Comparison of ENCODE assay signal across 16 cellular contexts in the genomic region with DNA sequence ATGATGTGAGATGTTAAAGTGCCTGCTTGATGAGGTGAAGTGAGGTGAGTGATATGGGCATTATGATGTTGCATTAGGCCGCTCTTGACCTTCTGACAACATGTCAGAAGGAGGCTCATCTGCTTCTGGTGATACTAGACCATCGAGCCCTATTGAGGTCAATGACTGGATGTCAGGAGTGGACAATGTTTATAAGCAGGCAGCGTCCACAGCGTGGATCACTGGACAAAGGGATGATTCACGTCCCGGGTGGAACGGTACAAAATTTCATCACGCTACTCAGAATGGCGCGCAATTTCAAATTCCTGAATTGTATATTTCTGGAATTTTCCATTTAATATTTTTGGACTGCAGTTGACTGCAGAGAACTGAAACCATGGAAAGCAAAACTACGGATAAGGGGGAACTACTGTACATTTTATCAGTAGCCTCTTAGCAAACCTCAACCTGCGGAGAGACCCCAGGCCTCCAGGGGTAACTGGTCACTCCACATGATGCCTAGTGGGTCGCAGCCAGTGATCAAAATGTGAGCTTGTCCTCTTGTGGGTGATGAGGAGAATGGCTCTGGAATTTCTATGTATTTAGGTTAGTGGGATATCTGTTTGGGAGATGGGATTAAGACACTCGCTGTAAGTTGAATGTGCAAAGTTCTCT. TPM values are rescaled to one million over a fixed set of nuclear protein-coding genes. Genes with fewer than 3 reads are reported as not detected.
DNase-seq lines count a peak whose midpoint lies in the region; ATAC-seq and TF ChIP-seq lines count a peak whose summit lies in the region.
"Had no signal": no experiment of that assay in that cellular context is flagged by ENCODE, and none has a peak within 500 bp of the region (broad histone marks: within the 10 kb centered on the region; RNA-seq: fewer than 3 reads in every experiment).

No MANE protein-coding gene starts in this region.

- H3K4me1 ChIP-seq in testis = peaks cover 4% of the 10 kb centered on the region
- H3K4me1 ChIP-seq: BE2C had no signal

- no peaks in the 10 kb centered on the region for H3K9me3 ChIP-seq in testis
- H3K9me3 ChIP-seq: BE2C, HAP-1 had no signal

- H3K4me3 ChIP-seq in testis = no peak overlapping the region
- H3K4me3 ChIP-seq: HAP-1 had no signal

- H3K27me3 ChIP-seq in testis = no peaks in the 10 kb centered on the region
- H3K27me3 ChIP-seq: BE2C had no signal

- no peak for TF ChIP-seq CTCF in testis (IDR thresholded peaks at IDR 0.05)

- DNase-seq in caudate nucleus (lab: John Stamatoyannopoulos, UW) (no peak), left lobe of liver (ENCODE audit: low spot score) (peak; percentile 8), sciatic nerve (ENCODE audit: low spot score) (peak; percentile 50), testis (peak; percentile 10), NCI-H2227 (lab: John Stamatoyannopoulos, UW; ENCODE audit: unreplicated experiment) (no peak), HCEC 1CT (no peak)
- DNase-seq: BE2C, COR-L47, DND-41, GDM1, HFFc6 had no signal

- no peaks in the 10 kb centered on the region for H3K36me3 ChIP-seq in testis (ENCODE audit: low read depth, missing control alignments)
- H3K36me3 ChIP-seq: BE2C, HAP-1 had no signal

- 92 to 96% methylated on average over 14 of the region's 14 CpGs for WGBS in testis, 2 donors

- intact Hi-C loops in sciatic nerve (cut with DNase I) = no loop called here
- intact Hi-C loops in testis (cut with DNase I; ENCODE audit: low total_unique reads) = no loop called here

- H3K27ac ChIP-seq in caudate nucleus (ENCODE audit: low read depth, low read length) = peak overlapping the region; percentile 11
- H3K27ac ChIP-seq in testis = no peak overlapping the region
- H3K27ac ChIP-seq: HL-60 had no signal

- no peak for TF ChIP-seq POLR2A in testis (IDR thresholded peaks at IDR 0.05)

- ATAC-seq in left lobe of liver (no peak), sciatic nerve (no peak), HG02852 (IDR thresholded peaks at IDR 0.05; ENCODE audit: unreplicated experiment) (no peak), HG03196 (IDR thresholded peaks at IDR 0.05; ENCODE audit: unreplicated experiment) (no peak)
- ATAC-seq: CD8-positive, alpha-beta T cell had no signal

RNA-seq across cellular contexts. Expression of a gene that starts 5.7 kb away (rescaled TPM):
- total RNA-seq in left lobe of liver (30.5 TPM), sciatic nerve (150 TPM), testis (10 to 100 TPM; 31.3 to 38.6 TPM)
- 27.7 TPM for polyA plus RNA-seq in testis (ENCODE audit: insufficient read depth, low read depth, low replicate concordance)

Comparison
In these comparisons a context has a peak if more than half of its experiments do, and no peak if none do; other contexts are left out.
1. DNase-seq: peak in left lobe of liver (single experiment), sciatic nerve (single experiment) and testis (single experiment); none in caudate nucleus (0 of 61), NCI-H2227 (single experiment) and HCEC 1CT (single experiment).